ENCODE assay signal across 1 cellular context in the genomic region with DNA sequence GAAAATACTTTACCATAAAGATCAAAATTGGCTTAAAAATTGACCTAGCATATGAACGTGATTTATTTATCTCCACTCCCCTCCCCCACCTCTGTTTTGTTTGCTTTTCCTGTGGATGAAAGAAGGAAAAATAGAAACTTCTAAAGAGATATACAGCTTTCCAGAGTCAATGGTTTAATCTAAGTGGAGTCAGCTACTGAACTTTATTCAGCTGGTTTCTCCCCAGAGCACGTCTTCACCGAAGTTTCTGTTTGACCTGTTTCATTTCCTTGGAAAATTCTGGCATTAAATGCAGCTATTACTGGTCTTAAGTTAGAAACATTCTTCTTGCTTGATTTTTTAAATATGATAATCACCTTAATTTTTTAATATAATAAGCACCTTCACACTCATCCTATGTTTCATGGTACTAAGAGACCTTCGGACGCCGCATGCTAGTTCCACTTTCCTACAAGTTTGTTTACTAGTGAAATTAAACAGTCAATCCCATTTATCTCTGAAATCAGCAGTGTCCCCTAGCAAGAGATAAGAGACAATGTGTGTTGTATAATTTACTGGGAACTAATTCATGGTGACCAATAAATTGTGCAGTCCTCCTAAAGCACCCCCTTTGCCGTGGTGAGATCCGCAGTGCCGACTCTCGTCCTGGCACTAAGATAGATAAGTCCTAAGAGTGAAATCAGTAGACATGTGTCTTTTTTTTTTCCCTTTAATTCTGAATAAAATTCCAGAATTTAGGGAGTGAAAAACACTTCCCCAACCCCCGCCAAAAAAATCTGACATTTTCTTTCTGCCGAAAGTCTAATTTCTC.
TF ChIP-seq lines count a peak whose summit lies in the region.

No MANE protein-coding gene starts in this region.

TF ChIP-seq in GM23338, 12 proteins besides CTCF, POLR2A, EP300 and RAD21 (continued from another document):
- TF ChIP-seq NANOG (IDR thresholded peaks at IDR 0.05; ENCODE audit: borderline replicate concordance) = no peak
TF ChIP-seq in GM23338: peak in this region for 0.
